In the genomic region with DNA sequence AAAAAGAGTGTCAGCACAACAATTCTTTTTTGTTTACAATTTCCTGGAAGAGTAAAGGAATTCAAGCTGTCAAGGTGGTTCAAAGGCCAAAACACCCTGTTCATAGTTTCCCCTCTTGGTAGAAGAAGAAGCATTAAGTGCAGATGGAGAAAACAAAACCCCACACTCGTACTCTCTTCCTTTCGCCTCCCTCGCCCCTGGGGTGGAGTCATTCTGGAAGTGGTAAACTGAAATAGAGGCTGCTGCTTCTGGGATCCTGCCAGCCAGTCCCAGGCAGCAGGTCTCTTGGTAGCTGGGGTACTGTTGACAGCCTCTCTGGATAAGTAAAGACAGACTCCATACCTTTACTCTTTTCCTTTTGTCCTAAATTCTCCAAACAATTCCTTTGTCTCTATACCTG, we compare ENCODE assay signal across 16 cellular contexts.
DNase-seq lines count a peak whose midpoint lies in the region; ATAC-seq and TF ChIP-seq lines count a peak whose summit lies in the region.
"Had no signal": no experiment of that assay in that cellular context is flagged by ENCODE, and none has a peak within 500 bp of the region (broad histone marks: within the 10 kb centered on the region; RNA-seq: fewer than 3 reads in every experiment).

No MANE protein-coding gene starts in this region.

- peaks cover 25% of the 10 kb centered on the region for H3K4me1 Mint-ChIP-seq in activated T-helper 17 cell treated with anti-CD3 and anti-CD28 coated beads, Interleukin-2, amount 50 U/mL, for 72 hours
- peaks cover 16% of the 10 kb centered on the region for H3K4me1 Mint-ChIP-seq in nephron progenitor cell

- H4K20me1 ChIP-seq in OCI-LY3 (ENCODE audit: insufficient read depth, low read length): no peaks in the 10 kb centered on the region

- peak overlapping the region; percentile 3 for H3K27ac Mint-ChIP-seq in activated T-helper 17 cell treated with anti-CD3 and anti-CD28 coated beads, Interleukin-2, amount 50 U/mL, for 72 hours
- peak overlapping the region; percentile 27 for H3K27ac Mint-ChIP-seq in nephron progenitor cell
- H3K27ac Mint-ChIP-seq: WTC11 had no signal

- TF ChIP-seq CTCF in OCI-LY3 (IDR thresholded peaks at IDR 0.05; ENCODE audit: low read depth, low read length) (no peak), nephron progenitor cell (IDR thresholded peaks at IDR 0.05) (no peak)

- H3K79me2 ChIP-seq in OCI-LY3 (ENCODE audit: low read length): no peaks in the 10 kb centered on the region

- H3K4me1 ChIP-seq in OCI-LY3 (ENCODE audit: low read length): peaks cover 20% of the 10 kb centered on the region

- H3K27ac ChIP-seq in OCI-LY3 (ENCODE audit: low read length): no peak overlapping the region
- H3K27ac ChIP-seq: adrenal gland had no signal

- H3K4me2 ChIP-seq in OCI-LY3 (ENCODE audit: low read length): peak overlapping the region; percentile 26

- peaks cover 10% of the 10 kb centered on the region for H3K9me3 ChIP-seq in OCI-LY3 (ENCODE audit: insufficient read depth, low read length)

- H3K9ac ChIP-seq in OCI-LY3 (ENCODE audit: low read length): no peak overlapping the region

- H2AFZ ChIP-seq in OCI-LY3 (ENCODE audit: low read depth, low read length): peak overlapping the region; percentile 60; the same call in 1 of the 2 replicates

- peak; percentile 48 for DNase-seq in Ammon's horn (ENCODE audit: low spot score)
- DNase-seq in nephron progenitor cell: no peak
- no peak for DNase-seq in NCI-H774 (lab: John Stamatoyannopoulos, UW)
- DNase-seq: cortex of kidney, DMS79 treated with DMSO at 0.1 percent for 48 hours, NCI-H1436 treated with DMSO at 0.1 percent for 48 hours, NCI-H526 treated with DMSO at 0.1 percent for 48 hours, SHP77 had no signal

- H3K4me3 Mint-ChIP-seq in activated T-helper 17 cell treated with anti-CD3 and anti-CD28 coated beads, Interleukin-2, amount 50 U/mL, for 72 hours: peak overlapping the region; percentile 49
- no peak overlapping the region for H3K4me3 Mint-ChIP-seq in nephron progenitor cell
- H3K4me3 Mint-ChIP-seq: WTC11 had no signal

- no peak overlapping the region for H3K4me3 ChIP-seq in OCI-LY3 (ENCODE audit: low read length)
- H3K4me3 ChIP-seq: adrenal gland had no signal

- H3K9me3 Mint-ChIP-seq in activated T-helper 17 cell treated with anti-CD3 and anti-CD28 coated beads, Interleukin-2, amount 50 U/mL, for 72 hours: no peaks in the 10 kb centered on the region
- H3K9me3 Mint-ChIP-seq in nephron progenitor cell: peaks cover 24% of the 10 kb centered on the region
- H3K9me3 Mint-ChIP-seq: WTC11 had no signal

- peak; percentile 83 for ATAC-seq in activated T-helper 17 cell treated with anti-CD3 and anti-CD28 coated beads, Interleukin-2, amount 50 U/mL, for 72 hours (replicated peaks)
- ATAC-seq in GM21529 (IDR thresholded peaks at IDR 0.05; ENCODE audit: unreplicated experiment) (no peak), HG03457 (IDR thresholded peaks at IDR 0.05; ENCODE audit: unreplicated experiment) (no peak), GM18867 (IDR thresholded peaks at IDR 0.05; ENCODE audit: unreplicated experiment) (no peak)
- ATAC-seq: HCT116, WTC11 had no signal

- no peaks in the 10 kb centered on the region for H3K27me3 ChIP-seq in OCI-LY3 (ENCODE audit: low read depth, low read length)
- H3K27me3 ChIP-seq: adrenal gland had no signal

- no peaks in the 10 kb centered on the region for H3K27me3 Mint-ChIP-seq in activated T-helper 17 cell treated with anti-CD3 and anti-CD28 coated beads, Interleukin-2, amount 50 U/mL, for 72 hours
- no peaks in the 10 kb centered on the region for H3K27me3 Mint-ChIP-seq in nephron progenitor cell (ENCODE audit: low read depth, poor library complexity)

- H3K36me3 Mint-ChIP-seq in activated T-helper 17 cell treated with anti-CD3 and anti-CD28 coated beads, Interleukin-2, amount 50 U/mL, for 72 hours (ENCODE audit: low read depth): no peaks in the 10 kb centered on the region
- H3K36me3 Mint-ChIP-seq in nephron progenitor cell (ENCODE audit: low read depth): peaks cover 8% of the 10 kb centered on the region
- H3K36me3 Mint-ChIP-seq: WTC11 had no signal

- H3K36me3 ChIP-seq in OCI-LY3 (replicated peaks; ENCODE audit: low read depth, low read length): no peaks in the 10 kb centered on the region
- H3K36me3 ChIP-seq: adrenal gland had no signal
